ENCODE assay signal across 13 cellular contexts in genomic region chr2:162245051-162245450, GRCh38. TPM values are rescaled to one million over a fixed set of nuclear protein-coding genes. Genes with fewer than 3 reads are reported as not detected.
DNase-seq lines count a peak whose midpoint lies in the region; ATAC-seq and TF ChIP-seq lines count a peak whose summit lies in the region.
"Had no signal": no experiment of that assay in that cellular context is flagged by ENCODE, and none has a peak within 500 bp of the region (broad histone marks: within the 10 kb centered on the region; RNA-seq: fewer than 3 reads in every experiment).

No MANE protein-coding gene starts in this region.

- H3K36me3 ChIP-seq in left ventricle myocardium inferior, result no peaks in the 10 kb centered on the region
- no peaks in the 10 kb centered on the region for H3K36me3 ChIP-seq in esophagus muscularis mucosa

- no peak for TF ChIP-seq CTCF in left ventricle myocardium inferior (IDR thresholded peaks at IDR 0.05; ENCODE audit: borderline replicate concordance)
- no peak for TF ChIP-seq CTCF in esophagus muscularis mucosa (IDR thresholded peaks at IDR 0.05)
- TF ChIP-seq CTCF in omental fat pad (IDR thresholded peaks at IDR 0.05), result no peak
- TF ChIP-seq CTCF in WTC11 (IDR thresholded peaks at IDR 0.05), result no peak

- TF ChIP-seq EP300 in esophagus muscularis mucosa (IDR thresholded peaks at IDR 0.05), result no peak

- no peak overlapping the region for H3K4me3 ChIP-seq in left ventricle myocardium inferior
- H3K4me3 ChIP-seq in esophagus muscularis mucosa, result no peak overlapping the region
- H3K4me3 ChIP-seq: K562, psoas muscle had no signal

- DNase-seq in left ventricle myocardium inferior, result no peak
- no peak for DNase-seq in Right ventricle myocardium inferior (ENCODE audit: missing footprints)
- DNase-seq in esophagus muscularis mucosa (ENCODE audit: extremely low spot score), result no peak
- DNase-seq in omental fat pad (ENCODE audit: low spot score), result no peak
- no peak for DNase-seq in activated CD8-positive, alpha-beta memory T cell treated with anti-CD3 and anti-CD28 coated beads for 24 hours
- DNase-seq in WTC11 (ENCODE audit: low spot score), result no peak
- DNase-seq: activated CD4-positive, alpha-beta T cell treated with anti-CD3 and anti-CD28 coated beads, Interleukin-2, amount 50 U/mL, for 1 hour; activated gamma-delta T cell treated with Interleukin-2 at 50 U/mL for 16 hours; DMS 273 treated with DMSO at 0.1 percent for 48 hours had no signal

- TF ChIP-seq POLR2A in esophagus muscularis mucosa (IDR thresholded peaks at IDR 0.05; ENCODE audit: low read depth), result no peak

- no peak overlapping the region for H3K27ac Mint-ChIP-seq in WTC11

- H3K27ac ChIP-seq in left ventricle myocardium inferior (replicated peaks) (peak overlapping the region; percentile 67), esophagus muscularis mucosa (replicated peaks in 1 of 4) (peak overlapping the region; percentile 70 to 78 (median 72))
- H3K27ac ChIP-seq: psoas muscle had no signal

- H3K9me3 Mint-ChIP-seq in WTC11, result peaks cover 2% of the 10 kb centered on the region

- no peak overlapping the region for H3K4me3 Mint-ChIP-seq in WTC11

- no peaks in the 10 kb centered on the region for H3K27me3 Mint-ChIP-seq in WTC11 (ENCODE audit: low read depth)

- H3K9me3 ChIP-seq in left ventricle myocardium inferior (replicated peaks) (peaks cover 2% of the 10 kb centered on the region), esophagus muscularis mucosa (no peaks in the 10 kb centered on the region)
- H3K9me3 ChIP-seq: psoas muscle had no signal

- POLR2A ChIA-PET in WTC11 (lab: Charles Lee), result no interaction called here

- intact Hi-C loops in left ventricle myocardium inferior (cut with micrococcal nuclease), result no loop called here
- intact Hi-C loops in Right ventricle myocardium inferior (cut with DNase I), result no loop called here
- intact Hi-C loops in esophagus muscularis mucosa (cut with DNase I), result no loop called here

- H3K4me1 Mint-ChIP-seq in WTC11, result peaks cover 15% of the 10 kb centered on the region

- no peaks in the 10 kb centered on the region for H3K27me3 ChIP-seq in left ventricle myocardium inferior (ENCODE audit: low read depth)
- no peaks in the 10 kb centered on the region for H3K27me3 ChIP-seq in esophagus muscularis mucosa

- WGBS in esophagus muscularis mucosa, result 88% methylated on average over 1 of the region's 1 CpG

- peaks cover 27% of the 10 kb centered on the region for H3K4me1 ChIP-seq in left ventricle myocardium inferior
- peaks cover 15 to 51% (median 37%) of the 10 kb centered on the region in 4 donors for H3K4me1 ChIP-seq in esophagus muscularis mucosa

- no peak for ATAC-seq in Right ventricle myocardium inferior
- peak; percentile 35 for ATAC-seq in omental fat pad (ENCODE audit: low FRiP score)
- ATAC-seq in GM18861 (IDR thresholded peaks at IDR 0.05; ENCODE audit: unreplicated experiment), result no peak
- ATAC-seq in GM21423 (IDR thresholded peaks at IDR 0.05; ENCODE audit: unreplicated experiment), result no peak
- no peak for ATAC-seq in WTC11
- ATAC-seq: K562 had no signal

- no peaks in the 10 kb centered on the region for H3K36me3 Mint-ChIP-seq in WTC11

- CTCF ChIA-PET in WTC11 (lab: Charles Lee), result no interaction called here

TF ChIP-seq in WTC11, 78 proteins besides CTCF, POLR2A, EP300 and RAD21:
- TF ChIP-seq, protein P1, sequence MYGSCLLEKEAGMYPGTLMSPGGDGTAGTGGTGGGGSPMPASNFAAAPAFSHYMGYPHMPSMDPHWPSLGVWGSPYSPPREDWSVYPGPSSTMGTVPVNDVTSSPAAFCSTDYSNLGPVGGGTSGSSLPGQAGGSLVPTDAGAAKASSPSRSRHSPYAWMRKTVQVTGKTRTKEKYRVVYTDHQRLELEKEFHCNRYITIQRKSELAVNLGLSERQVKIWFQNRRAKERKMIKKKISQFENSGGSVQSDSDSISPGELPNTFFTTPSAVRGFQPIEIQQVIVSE (CRISPR knock-in tag; IDR thresholded peaks at IDR 0.05; ENCODE audit: borderline replicate concordance), result no peak
- TF ChIP-seq SMAD3 (CRISPR knock-in tag; IDR thresholded peaks at IDR 0.05; ENCODE audit: borderline replicate concordance), result no peak
- TF ChIP-seq MYBL2 (CRISPR knock-in tag; IDR thresholded peaks at IDR 0.05), result no peak
- TF ChIP-seq NR3C1 (CRISPR knock-in tag; conservative IDR thresholded peaks at IDR 0.05; ENCODE audit: low read depth), result no peak
- no peak for TF ChIP-seq FOXK1 (CRISPR knock-in tag; IDR thresholded peaks at IDR 0.05)
- no peak for TF ChIP-seq AFF4 (CRISPR knock-in tag; IDR thresholded peaks at IDR 0.05; ENCODE audit: borderline replicate concordance)
TF ChIP-seq in WTC11: peak in this region for 0.

RNA-seq across cellular contexts. Expression of gene FAP, which starts 1.8 kb away (rescaled TPM):
- total RNA-seq in left ventricle myocardium inferior, result 0.71 TPM
- 0.62 TPM for total RNA-seq in Right ventricle myocardium inferior
- total RNA-seq in esophagus muscularis mucosa, result 10 to 100 TPM in 3 of 4 donors, 1 to 10 TPM in 1; 8.0 to 16.7 (median 13.1) TPM
- total RNA-seq in omental fat pad, result 10 to 100 TPM in 2 of 4 donors, 1 to 10 TPM in 2; 2.8 to 20.5 (median 9.1) TPM
- total RNA-seq in WTC11 (2021), result 0.21 TPM in 1 of 3 replicates, not detected in the others
- total RNA-seq: K562 had no signal
